In the genomic region with DNA sequence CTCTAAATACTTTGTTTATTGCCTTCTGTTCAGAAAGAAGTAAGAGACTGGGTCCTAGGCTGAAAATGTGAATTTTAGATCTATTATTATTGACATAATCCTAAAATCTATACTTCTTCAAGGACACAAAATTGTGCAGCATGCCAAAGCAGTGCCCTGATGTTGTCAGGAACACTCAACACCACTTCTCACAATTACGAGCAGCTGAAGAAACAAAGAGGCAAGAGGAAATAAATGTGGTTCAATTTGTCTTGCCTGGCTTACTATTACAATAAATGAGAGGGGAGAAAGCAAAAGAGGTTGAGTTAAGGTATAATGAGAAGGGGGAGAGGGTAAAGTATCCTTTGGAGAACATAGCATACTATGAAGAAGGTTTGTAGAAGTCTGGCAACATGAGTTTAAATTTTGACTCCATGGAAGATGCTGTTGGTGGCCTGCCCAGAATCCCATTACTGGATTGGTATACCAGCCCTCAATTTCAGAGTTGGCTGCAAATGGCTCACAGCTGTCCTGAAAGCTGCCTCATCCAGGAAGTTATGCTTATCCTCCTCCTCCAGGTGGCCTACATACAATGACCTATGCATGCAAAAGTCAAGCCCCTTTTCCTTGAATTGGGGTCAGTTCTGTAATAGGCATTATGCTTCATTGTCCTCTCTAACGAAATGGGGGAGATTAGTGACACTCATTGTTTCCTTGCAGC, we compare ENCODE assay signal across 19 cellular contexts.
DNase-seq lines count a peak whose midpoint lies in the region; ATAC-seq and TF ChIP-seq lines count a peak whose summit lies in the region.
"Had no signal": no experiment of that assay in that cellular context is flagged by ENCODE, and none has a peak within 500 bp of the region (broad histone marks: within the 10 kb centered on the region; RNA-seq: fewer than 3 reads in every experiment).

No MANE protein-coding gene starts in this region.

- 0 out of 2 replicates have a peak overlapping the region, but pooled peaks have one; percentile 56 for H3K4me2 ChIP-seq in GM23338
- H3K4me2 ChIP-seq in hepatocyte = no peak overlapping the region

- H3K27me3 Mint-ChIP-seq in GM23338 (ENCODE audit: insufficient read depth, low read depth, poor library complexity) = peaks cover 3% of the 10 kb centered on the region
- H3K27me3 Mint-ChIP-seq: CD4-positive, CD25-positive, alpha-beta regulatory T cell had no signal

- H3K27me3 ChIP-seq in GM23338 (ENCODE audit: insufficient read depth) = no peaks in the 10 kb centered on the region
- H3K27me3 ChIP-seq in hepatocyte = no peaks in the 10 kb centered on the region
- no peaks in the 10 kb centered on the region for H3K27me3 ChIP-seq in right lobe of liver
- H3K27me3 ChIP-seq: BE2C had no signal

- peaks cover 17% of the 10 kb centered on the region for H3K36me3 Mint-ChIP-seq in GM23338 (ENCODE audit: low read depth)
- H3K36me3 Mint-ChIP-seq: CD4-positive, CD25-positive, alpha-beta regulatory T cell had no signal

- WGBS in hepatocyte (ENCODE audit: low lambda C conversion rate, missing lambda C conversion rate) = 68% methylated on average over 2 of the region's 2 CpGs
- WGBS in right lobe of liver (ENCODE audit: insufficient coverage, low coverage, low lambda C conversion rate, missing lambda C conversion rate) = 31% methylated on average over 2 of the region's 2 CpGs

- no peak for TF ChIP-seq POLR2A in right lobe of liver (IDR thresholded peaks at IDR 0.05)

- H3K27ac Mint-ChIP-seq in GM23338 = no peak overlapping the region
- H3K27ac Mint-ChIP-seq: CD4-positive, CD25-positive, alpha-beta regulatory T cell had no signal

- no peaks in the 10 kb centered on the region for H3F3A ChIP-seq in GM23338 (replicated peaks; ENCODE audit: low read depth)

- H3K9me2 ChIP-seq in GM23338 (ENCODE audit: insufficient read depth) (no peaks in the 10 kb centered on the region), hepatocyte (replicated peaks; ENCODE audit: insufficient read depth) (no peaks in the 10 kb centered on the region)

- H3K4me1 ChIP-seq in GM23338 (ENCODE audit: insufficient read depth) = peaks cover 32% of the 10 kb centered on the region
- no peaks in the 10 kb centered on the region for H3K4me1 ChIP-seq in hepatocyte (ENCODE audit: insufficient read depth)
- H3K4me1 ChIP-seq in right lobe of liver = no peaks in the 10 kb centered on the region
- H3K4me1 ChIP-seq: BE2C had no signal

- no peak overlapping the region for H3K4me3 Mint-ChIP-seq in GM23338
- H3K4me3 Mint-ChIP-seq: CD4-positive, CD25-positive, alpha-beta regulatory T cell had no signal

- no peaks in the 10 kb centered on the region for H3K36me3 ChIP-seq in GM23338 (ENCODE audit: insufficient read depth)
- H3K36me3 ChIP-seq in hepatocyte (replicated peaks; ENCODE audit: insufficient read depth, low read depth) = no peaks in the 10 kb centered on the region
- no peaks in the 10 kb centered on the region for H3K36me3 ChIP-seq in right lobe of liver
- H3K36me3 ChIP-seq: BE2C had no signal

- H3K4me3 ChIP-seq in GM23338 = no peak overlapping the region
- no peak overlapping the region for H3K4me3 ChIP-seq in hepatocyte
- no peak overlapping the region for H3K4me3 ChIP-seq in right lobe of liver
- H3K4me3 ChIP-seq: K562 had no signal

- H3K9me3 ChIP-seq in hepatocyte (ENCODE audit: low read depth) = no peaks in the 10 kb centered on the region
- H3K9me3 ChIP-seq in right lobe of liver = no peaks in the 10 kb centered on the region

- H2AFZ ChIP-seq in GM23338 = no peak overlapping the region; the same call in 1 of the 2 replicates
- no peak overlapping the region for H2AFZ ChIP-seq in hepatocyte

- TF ChIP-seq CTCF in GM23338 (conservative IDR thresholded peaks at IDR 0.05; ENCODE audit: low read depth in 2 of 2) (no peak), hepatocyte (IDR thresholded peaks at IDR 0.05; ENCODE audit: poor library complexity) (no peak), right lobe of liver (IDR thresholded peaks at IDR 0.05) (no peak)

- intact Hi-C loops in right lobe of liver (cut with DNase I) = no loop called here

- no peak for ATAC-seq in GM23338
- no peak for ATAC-seq in right lobe of liver
- ATAC-seq: K562 had no signal

- H4K20me1 ChIP-seq in GM23338 (replicated peaks; ENCODE audit: insufficient read depth) (no peaks in the 10 kb centered on the region), hepatocyte (ENCODE audit: insufficient read depth, poor library complexity, severe bottlenecking) (no peaks in the 10 kb centered on the region)

- H3K79me2 ChIP-seq in GM23338 (replicated peaks; ENCODE audit: insufficient read depth) (no peaks in the 10 kb centered on the region), hepatocyte (no peaks in the 10 kb centered on the region)

- H3K27ac ChIP-seq in GM23338 (ENCODE audit: low read depth) (no peak overlapping the region), hepatocyte (peak overlapping the region; percentile 56), right lobe of liver (no peak overlapping the region), substantia nigra (ENCODE audit: low read depth, low read length, poor library complexity, severe bottlenecking) (no peak overlapping the region)

- peaks cover 15% of the 10 kb centered on the region; the same call in 2 of the 3 replicates for H3K9me3 Mint-ChIP-seq in GM23338

- peak in 2 of 3 experiments; percentile 5 to 41 for DNase-seq in NCI-H1417 (lab: John Stamatoyannopoulos, UW)
- DNase-seq in NCI-H1417 treated with DMSO at 0.1 percent for 48 hours (lab: John Stamatoyannopoulos, UW) = no peak
- DNase-seq in GM23338 (ENCODE audit: low spot score) = no peak
- DNase-seq in NCI-H446 (lab: John Stamatoyannopoulos, UW) = peak; percentile 47 to 74
- no peak for DNase-seq in hepatocyte (ENCODE audit: low spot score)
- no peak for DNase-seq in right lobe of liver
- no peak for DNase-seq in substantia nigra (lab: John Stamatoyannopoulos, UW)
- DNase-seq in GM19238 (ENCODE audit: insufficient read length, low spot score) = no peak
- DNase-seq: BE2C; CD4-positive, CD25-positive, alpha-beta regulatory T cell; COR-L47; DND-41; NCI-H1105 treated with DMSO at 0.1 percent for 48 hours; NCI-H1930; NCI-H2171 treated with DMSO at 0.1 percent for 48 hours; OCI-M1; SIG-M5; T-helper 1 cell had no signal

- peaks cover 41% of the 10 kb centered on the region for H3K4me1 Mint-ChIP-seq in GM23338
- H3K4me1 Mint-ChIP-seq: CD4-positive, CD25-positive, alpha-beta regulatory T cell had no signal

TF ChIP-seq in GM23338, 12 proteins besides CTCF, POLR2A, EP300 and RAD21 (continues in another document):
- TF ChIP-seq EZH2phosphoT487 (IDR thresholded peaks at IDR 0.05; ENCODE audit: unreplicated experiment) (no peak), POLR2AphosphoS5 (IDR thresholded peaks at IDR 0.05; ENCODE audit: low read depth) (no peak), NANOG (IDR thresholded peaks at IDR 0.05; ENCODE audit: borderline replicate concordance) (no peak), STAT1 (IDR thresholded peaks at IDR 0.05; ENCODE audit: unreplicated experiment) (no peak), JUNB (IDR thresholded peaks at IDR 0.05; ENCODE audit: unreplicated experiment) (no peak)
- TF ChIP-seq, protein P1, sequence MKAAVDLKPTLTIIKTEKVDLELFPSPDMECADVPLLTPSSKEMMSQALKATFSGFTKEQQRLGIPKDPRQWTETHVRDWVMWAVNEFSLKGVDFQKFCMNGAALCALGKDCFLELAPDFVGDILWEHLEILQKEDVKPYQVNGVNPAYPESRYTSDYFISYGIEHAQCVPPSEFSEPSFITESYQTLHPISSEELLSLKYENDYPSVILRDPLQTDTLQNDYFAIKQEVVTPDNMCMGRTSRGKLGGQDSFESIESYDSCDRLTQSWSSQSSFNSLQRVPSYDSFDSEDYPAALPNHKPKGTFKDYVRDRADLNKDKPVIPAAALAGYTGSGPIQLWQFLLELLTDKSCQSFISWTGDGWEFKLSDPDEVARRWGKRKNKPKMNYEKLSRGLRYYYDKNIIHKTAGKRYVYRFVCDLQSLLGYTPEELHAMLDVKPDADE (IDR thresholded peaks at IDR 0.05) = no peak
- TF ChIP-seq, protein P2, sequence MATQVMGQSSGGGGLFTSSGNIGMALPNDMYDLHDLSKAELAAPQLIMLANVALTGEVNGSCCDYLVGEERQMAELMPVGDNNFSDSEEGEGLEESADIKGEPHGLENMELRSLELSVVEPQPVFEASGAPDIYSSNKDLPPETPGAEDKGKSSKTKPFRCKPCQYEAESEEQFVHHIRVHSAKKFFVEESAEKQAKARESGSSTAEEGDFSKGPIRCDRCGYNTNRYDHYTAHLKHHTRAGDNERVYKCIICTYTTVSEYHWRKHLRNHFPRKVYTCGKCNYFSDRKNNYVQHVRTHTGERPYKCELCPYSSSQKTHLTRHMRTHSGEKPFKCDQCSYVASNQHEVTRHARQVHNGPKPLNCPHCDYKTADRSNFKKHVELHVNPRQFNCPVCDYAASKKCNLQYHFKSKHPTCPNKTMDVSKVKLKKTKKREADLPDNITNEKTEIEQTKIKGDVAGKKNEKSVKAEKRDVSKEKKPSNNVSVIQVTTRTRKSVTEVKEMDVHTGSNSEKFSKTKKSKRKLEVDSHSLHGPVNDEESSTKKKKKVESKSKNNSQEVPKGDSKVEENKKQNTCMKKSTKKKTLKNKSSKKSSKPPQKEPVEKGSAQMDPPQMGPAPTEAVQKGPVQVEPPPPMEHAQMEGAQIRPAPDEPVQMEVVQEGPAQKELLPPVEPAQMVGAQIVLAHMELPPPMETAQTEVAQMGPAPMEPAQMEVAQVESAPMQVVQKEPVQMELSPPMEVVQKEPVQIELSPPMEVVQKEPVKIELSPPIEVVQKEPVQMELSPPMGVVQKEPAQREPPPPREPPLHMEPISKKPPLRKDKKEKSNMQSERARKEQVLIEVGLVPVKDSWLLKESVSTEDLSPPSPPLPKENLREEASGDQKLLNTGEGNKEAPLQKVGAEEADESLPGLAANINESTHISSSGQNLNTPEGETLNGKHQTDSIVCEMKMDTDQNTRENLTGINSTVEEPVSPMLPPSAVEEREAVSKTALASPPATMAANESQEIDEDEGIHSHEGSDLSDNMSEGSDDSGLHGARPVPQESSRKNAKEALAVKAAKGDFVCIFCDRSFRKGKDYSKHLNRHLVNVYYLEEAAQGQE (IDR thresholded peaks at IDR 0.05; ENCODE audit: unreplicated experiment) = no peak

Comparison
In these comparisons a context has a peak if more than half of its experiments do, and no peak if none do; other contexts are left out.
1. DNase-seq: peak in NCI-H1417 (2 of 3) and NCI-H446 (2 of 2); none in NCI-H1417 treated with DMSO at 0.1 percent for 48 hours (single experiment), GM23338 (single experiment), hepatocyte (single experiment), right lobe of liver (0 of 3), substantia nigra (0 of 49) and GM19238 (single experiment).